Comparison of ENCODE assay signal across 11 cellular contexts in genomic region chr1:155966750-155967149, GRCh38. TPM values are rescaled to one million over a fixed set of nuclear protein-coding genes. Genes with fewer than 3 reads are reported as not detected.
DNase-seq lines count a peak whose midpoint lies in the region; ATAC-seq, FAIRE-seq and TF ChIP-seq lines count a peak whose summit lies in the region.
"Had no signal": no experiment of that assay in that cellular context is flagged by ENCODE, and none has a peak within 500 bp of the region (broad histone marks: within the 10 kb centered on the region; RNA-seq: fewer than 3 reads in every experiment).

No MANE protein-coding gene starts in this region.

- H3K36me3 ChIP-seq in left ventricle myocardium inferior = peaks cover 64% of the 10 kb centered on the region

- H3K27me3 ChIP-seq in left ventricle myocardium inferior (ENCODE audit: low read depth) = no peaks in the 10 kb centered on the region

- DNase-seq in activated CD4-positive, alpha-beta memory T cell treated with anti-CD3 and anti-CD28 coated beads, Interleukin-2, amount 10 ng/mL, durations not matched to agents 7 days and 5 days = no peak
- DNase-seq in left ventricle myocardium inferior = no peak
- DNase-seq in HTR-8/SVneo (ENCODE audit: insufficient read length, low spot score) = no peak
- DNase-seq in amniotic stem cell (lab: John Stamatoyannopoulos, UW) = no peak
- no peak for DNase-seq in posterior vena cava (ENCODE audit: low spot score)
- DNase-seq: DMS79 treated with DMSO at 0.1 percent for 48 hours, NCI-H2227 treated with DMSO at 0.1 percent for 48 hours had no signal

- no peaks in the 10 kb centered on the region for H3K9me3 Mint-ChIP-seq in activated CD4-positive, alpha-beta memory T cell treated with anti-CD3 and anti-CD28 coated beads, Interleukin-2, amount 10 ng/mL, durations not matched to agents 7 days and 5 days

- no peak overlapping the region for H3K4me3 Mint-ChIP-seq in activated CD4-positive, alpha-beta memory T cell treated with anti-CD3 and anti-CD28 coated beads, Interleukin-2, amount 10 ng/mL, durations not matched to agents 7 days and 5 days

- peaks cover 82% of the 10 kb centered on the region for H3K4me1 Mint-ChIP-seq in activated CD4-positive, alpha-beta memory T cell treated with anti-CD3 and anti-CD28 coated beads, Interleukin-2, amount 10 ng/mL, durations not matched to agents 7 days and 5 days

- intact Hi-C loops in left ventricle myocardium inferior (cut with micrococcal nuclease) (no loop called here), posterior vena cava (cut with DNase I) (no loop called here)

- POLR2A ChIA-PET in activated CD4-positive, alpha-beta memory T cell treated with anti-CD3 and anti-CD28 coated beads, Interleukin-2, amount 10 ng/mL, durations not matched to agents 7 days and 5 days (lab: Charles Lee) = interaction anchor here (0.6 to 3.4 kb wide), 4 partner anchors 10 to 34 kb away, joined by 4 to 52 read pairs (median 10); partner anchors contain the start of genes ARHGEF2 and KHDC4

- peak; percentile 7 for TF ChIP-seq POLR2A in GM19193 (IDR thresholded peaks at IDR 0.05; ENCODE audit: extremely low read depth, insufficient read depth, insufficient read length)

- no peak for FAIRE-seq in HTR-8/SVneo (lab: Jason Lieb, UNC)

- peaks cover 97% of the 10 kb centered on the region for H3K4me1 ChIP-seq in left ventricle myocardium inferior

- no peaks in the 10 kb centered on the region for H3K27me3 Mint-ChIP-seq in activated CD4-positive, alpha-beta memory T cell treated with anti-CD3 and anti-CD28 coated beads, Interleukin-2, amount 10 ng/mL, durations not matched to agents 7 days and 5 days

- peak overlapping the region; percentile 99 for H3K27ac ChIP-seq in left ventricle myocardium inferior (replicated peaks)
- peak overlapping the region in 16 of 21 experiments; percentile 5 to 83 (median 72) for H3K27ac ChIP-seq in skin epidermis

- no peak for ATAC-seq in GM19397 (IDR thresholded peaks at IDR 0.05; ENCODE audit: unreplicated experiment)

- H3K27ac Mint-ChIP-seq in activated CD4-positive, alpha-beta memory T cell treated with anti-CD3 and anti-CD28 coated beads, Interleukin-2, amount 10 ng/mL, durations not matched to agents 7 days and 5 days = peak overlapping the region; percentile 87

- peak overlapping the region; percentile 41 for H3K4me3 ChIP-seq in left ventricle myocardium inferior
- H3K4me3 ChIP-seq in skin epidermis = no peak overlapping the region

- H3K9me3 ChIP-seq in left ventricle myocardium inferior (replicated peaks) = no peaks in the 10 kb centered on the region

- no peak for TF ChIP-seq CTCF in left ventricle myocardium inferior (IDR thresholded peaks at IDR 0.05; ENCODE audit: borderline replicate concordance)

- CTCF ChIA-PET in activated CD4-positive, alpha-beta memory T cell treated with anti-CD3 and anti-CD28 coated beads, Interleukin-2, amount 10 ng/mL, durations not matched to agents 7 days and 5 days (lab: Charles Lee) = interaction anchor here (1.4 to 1.9 kb wide), 4 partner anchors 9 to 34 kb away, joined by 3 to 12 read pairs (median 6); no protein-coding TSS in a partner anchor

- H3K36me3 Mint-ChIP-seq in activated CD4-positive, alpha-beta memory T cell treated with anti-CD3 and anti-CD28 coated beads, Interleukin-2, amount 10 ng/mL, durations not matched to agents 7 days and 5 days (ENCODE audit: low read depth) = peaks cover 80% of the 10 kb centered on the region

RNA-seq across cellular contexts. Expression of gene ARHGEF2, which starts 11.6 kb away (rescaled TPM):
- total RNA-seq in activated CD4-positive, alpha-beta memory T cell treated with anti-CD3 and anti-CD28 coated beads, Interleukin-2, amount 10 ng/mL, durations not matched to agents 7 days and 5 days = 100 to 1,000 TPM; 159 to 164 TPM
- total RNA-seq in left ventricle myocardium inferior = 69.3 TPM
- 100 to 1,000 TPM; 138 to 161 TPM for total RNA-seq in posterior vena cava

RNA-seq across cellular contexts. Expression of gene RXFP4, which starts 25.3 kb away (rescaled TPM):
- not detected for total RNA-seq in activated CD4-positive, alpha-beta memory T cell treated with anti-CD3 and anti-CD28 coated beads, Interleukin-2, amount 10 ng/mL, durations not matched to agents 7 days and 5 days
- total RNA-seq in left ventricle myocardium inferior (not detected), posterior vena cava (not detected)
- total RNA-seq: lower leg skin had no signal

RNA-seq across cellular contexts. Expression of gene KHDC4, which starts 32.5 kb away (rescaled TPM):
- 10 to 100 TPM; 63.8 to 71.4 TPM for total RNA-seq in activated CD4-positive, alpha-beta memory T cell treated with anti-CD3 and anti-CD28 coated beads, Interleukin-2, amount 10 ng/mL, durations not matched to agents 7 days and 5 days
- total RNA-seq in left ventricle myocardium inferior (21.2 TPM), posterior vena cava (10 to 100 TPM; 28.6 to 28.8 TPM)

RNA-seq across cellular contexts. Expression of gene SSR2, which starts 54.0 kb away (rescaled TPM):
- 100 to 1,000 TPM; 262 to 268 TPM for total RNA-seq in activated CD4-positive, alpha-beta memory T cell treated with anti-CD3 and anti-CD28 coated beads, Interleukin-2, amount 10 ng/mL, durations not matched to agents 7 days and 5 days
- total RNA-seq in left ventricle myocardium inferior = 77.6 TPM
- total RNA-seq in posterior vena cava = 100 to 1,000 TPM; 147 to 173 TPM

RNA-seq across cellular contexts. Expression of gene RIT1, which starts 55.6 kb away (rescaled TPM):
- 10 to 100 TPM; 25.0 to 30.9 TPM for total RNA-seq in activated CD4-positive, alpha-beta memory T cell treated with anti-CD3 and anti-CD28 coated beads, Interleukin-2, amount 10 ng/mL, durations not matched to agents 7 days and 5 days
- 19.0 TPM for total RNA-seq in left ventricle myocardium inferior
- total RNA-seq in posterior vena cava = 10 to 100 TPM; 34.1 to 36.2 TPM
